In genomic region chr4:3449047-3449573, GRCh38 we compare ENCODE assay signal across 1 cellular context.
TF ChIP-seq lines count a peak whose summit lies in the region.

No MANE protein-coding gene starts in this region.

TF ChIP-seq in K562, 482 proteins besides CTCF, POLR2A, EP300 and RAD21:
- TF ChIP-seq NRF1 (conservative IDR thresholded peaks at IDR 0.05 in 1 of 2, IDR thresholded peaks at IDR 0.05 in 1 of 2) (peak in 1 of 2 experiments; percentile 40; a peak in 1 of 4 replicates), ETV5 (CRISPR knock-in tag; IDR thresholded peaks at IDR 0.05; ENCODE audit: low read depth) (no peak), GATA2 (CRISPR knock-in tag; IDR thresholded peaks at IDR 0.05) (no peak), MECOM (CRISPR knock-in tag; IDR thresholded peaks at IDR 0.05) (no peak), GTF2B (IDR thresholded peaks at IDR 0.05; ENCODE audit: extremely low read depth, insufficient read length) (no peak)
